1 cellular context compared by ENCODE assay signal in genomic region chr13:48533207-48533499, GRCh38.
TF ChIP-seq lines count a peak whose summit lies in the region.

No MANE protein-coding gene starts in this region.

TF ChIP-seq in SK-N-SH, 30 proteins besides CTCF, POLR2A, EP300 and RAD21 (continued from another document):
- TF ChIP-seq, protein P1, sequence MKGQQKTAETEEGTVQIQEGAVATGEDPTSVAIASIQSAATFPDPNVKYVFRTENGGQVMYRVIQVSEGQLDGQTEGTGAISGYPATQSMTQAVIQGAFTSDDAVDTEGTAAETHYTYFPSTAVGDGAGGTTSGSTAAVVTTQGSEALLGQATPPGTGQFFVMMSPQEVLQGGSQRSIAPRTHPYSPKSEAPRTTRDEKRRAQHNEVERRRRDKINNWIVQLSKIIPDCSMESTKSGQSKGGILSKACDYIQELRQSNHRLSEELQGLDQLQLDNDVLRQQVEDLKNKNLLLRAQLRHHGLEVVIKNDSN (IDR thresholded peaks at IDR 0.05; ENCODE audit: borderline replicate concordance, low read depth) = no peak
- no peak for TF ChIP-seq NFIC (IDR thresholded peaks at IDR 0.05; ENCODE audit: borderline replicate concordance)
